ENCODE assay signal across 13 cellular contexts in the genomic region with DNA sequence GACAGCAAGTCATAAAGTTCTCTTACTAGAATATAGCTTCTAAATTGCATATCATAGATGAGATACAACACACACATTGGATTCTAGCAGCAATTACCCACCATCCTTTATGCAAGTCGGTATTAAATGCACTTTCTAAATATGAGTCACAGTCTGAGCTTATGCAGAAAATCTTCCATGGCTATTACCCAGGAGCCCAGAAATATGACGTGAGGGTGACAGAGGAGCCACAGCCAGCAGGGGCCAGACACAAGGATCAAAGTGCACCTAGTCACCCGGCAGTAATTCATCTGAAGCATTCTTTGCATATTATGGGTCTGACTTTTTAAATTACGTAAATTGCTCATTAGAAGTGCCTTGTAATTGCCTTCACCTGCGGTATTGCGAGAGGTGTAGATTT.
DNase-seq lines count a peak whose midpoint lies in the region; ATAC-seq and TF ChIP-seq lines count a peak whose summit lies in the region.
"Had no signal": no experiment of that assay in that cellular context is flagged by ENCODE, and none has a peak within 500 bp of the region (broad histone marks: within the 10 kb centered on the region; RNA-seq: fewer than 3 reads in every experiment).

No MANE protein-coding gene starts in this region.

- intact Hi-C loops in dorsolateral prefrontal cortex (cut with DNase I) = no loop called here

- no peak for TF ChIP-seq CTCF in choroid plexus epithelial cell (conservative IDR thresholded peaks at IDR 0.05; ENCODE audit: low read depth, low read length)
- no peak for TF ChIP-seq CTCF in mesothelial cell of epicardium (IDR thresholded peaks at IDR 0.05; ENCODE audit: unreplicated experiment)
- no peak for TF ChIP-seq CTCF in dorsolateral prefrontal cortex (IDR thresholded peaks at IDR 0.05 in 54 of 56, conservative IDR thresholded peaks at IDR 0.05 in 2 of 56; ENCODE audit: low read depth in 1 of 56, partially characterized antibody in 56 of 56)

- H3K4me3 Mint-ChIP-seq in mesothelial cell of epicardium = no peak overlapping the region
- H3K4me3 Mint-ChIP-seq: activated naive CD8-positive, alpha-beta T cell treated with anti-CD3 and anti-CD28 coated beads, Interleukin-2, amount 50 U/mL, for 24 hours had no signal

- peaks cover 32% of the 10 kb centered on the region for H3K4me1 Mint-ChIP-seq in mesothelial cell of epicardium
- H3K4me1 Mint-ChIP-seq: activated naive CD8-positive, alpha-beta T cell treated with anti-CD3 and anti-CD28 coated beads, Interleukin-2, amount 50 U/mL, for 24 hours had no signal

- H3K27me3 ChIP-seq in H7 (ENCODE audit: control insufficient read depth, insufficient read depth, low read length) (no peaks in the 10 kb centered on the region), dorsolateral prefrontal cortex (no peaks in the 10 kb centered on the region)
- H3K27me3 ChIP-seq: heart left ventricle, tibial nerve had no signal

- H3K36me3 ChIP-seq in H7 (replicated peaks; ENCODE audit: control insufficient read depth, insufficient read depth, low read length) = no peaks in the 10 kb centered on the region
- H3K36me3 ChIP-seq: heart left ventricle, tibial nerve had no signal

- peak overlapping the region; percentile 24 for H3K27ac Mint-ChIP-seq in mesothelial cell of epicardium
- H3K27ac Mint-ChIP-seq: activated naive CD8-positive, alpha-beta T cell treated with anti-CD3 and anti-CD28 coated beads, Interleukin-2, amount 50 U/mL, for 24 hours had no signal

- peaks cover 10% of the 10 kb centered on the region for H3K27me3 Mint-ChIP-seq in mesothelial cell of epicardium (ENCODE audit: low read depth)

- H3K27ac ChIP-seq in dorsolateral prefrontal cortex = no peak overlapping the region
- H3K27ac ChIP-seq: heart left ventricle had no signal

- no peak for ATAC-seq in HG03196 (IDR thresholded peaks at IDR 0.05; ENCODE audit: unreplicated experiment)
- ATAC-seq: activated naive CD8-positive, alpha-beta T cell treated with anti-CD3 and anti-CD28 coated beads, Interleukin-2, amount 50 U/mL, for 24 hours; heart left ventricle had no signal

- H3K36me3 Mint-ChIP-seq in mesothelial cell of epicardium = peaks cover 7% of the 10 kb centered on the region

- no peak overlapping the region for H3K4me3 ChIP-seq in choroid plexus epithelial cell (ENCODE audit: low read depth, low read length)
- H3K4me3 ChIP-seq in H7 (ENCODE audit: insufficient read depth, low read depth, low read length) = no peak overlapping the region
- no peak overlapping the region for H3K4me3 ChIP-seq in dorsolateral prefrontal cortex
- H3K4me3 ChIP-seq: heart left ventricle, tibial nerve had no signal

- DNase-seq in COLO829 (ENCODE audit: low spot score) (peak; percentile 20), M059J (ENCODE audit: low read depth) (peak; percentile 98), choroid plexus epithelial cell (ENCODE audit: low read depth) (peak; percentile 94), mesothelial cell of epicardium (ENCODE audit: low spot score in 2 of 2, unreplicated experiment in 2 of 2) (no peak), H7 (no peak), dorsolateral prefrontal cortex (no peak), cerebellar nuclear complex (lab: John Stamatoyannopoulos, UW) (no peak)
- DNase-seq: activated naive CD8-positive, alpha-beta T cell treated with anti-CD3 and anti-CD28 coated beads, Interleukin-2, amount 50 U/mL, for 24 hours; COR-L47; heart left ventricle; Right ventricle myocardium superior had no signal

- H3K9me3 Mint-ChIP-seq in mesothelial cell of epicardium = peaks cover 19% of the 10 kb centered on the region

Comparison
In these comparisons a context has a peak if more than half of its experiments do, and no peak if none do; other contexts are left out.
1. DNase-seq: peak in COLO829 (single experiment), M059J (single experiment) and choroid plexus epithelial cell (single experiment); none in mesothelial cell of epicardium (0 of 2), H7 (single experiment), dorsolateral prefrontal cortex (0 of 10) and cerebellar nuclear complex (0 of 2).